Comparison of ENCODE assay signal across 8 cellular contexts in genomic region chr22:27919222-27919942, GRCh38. TPM values are rescaled to one million over a fixed set of nuclear protein-coding genes. Genes with fewer than 3 reads are reported as not detected.
DNase-seq lines count a peak whose midpoint lies in the region; ATAC-seq and TF ChIP-seq lines count a peak whose summit lies in the region.

TSS of gene PITPNB (minus strand) at chr22:27919256. CDS start at chr22:27919191, 65 bp downstream.

- peaks cover 13% of the 10 kb centered on the region for H3K36me3 ChIP-seq in SJSA1
- peaks cover 4% of the 10 kb centered on the region for H3K36me3 ChIP-seq in neural progenitor cell
- peaks cover 0 to 2% of the 10 kb centered on the region in 2 donors for H3K36me3 ChIP-seq in stomach smooth muscle (ENCODE audit: control insufficient read depth in 2 of 2, insufficient read depth in 2 of 2, low read length in 2 of 2)

- DNase-seq in GF-D8 (lab: John Stamatoyannopoulos, UW) (peak; percentile 95), HEK293T (ENCODE audit: extremely low spot score) (peak; percentile 100), MV-4-11 (lab: John Stamatoyannopoulos, UW) (peak; percentile 95), SJSA1 (ENCODE audit: low read depth in 1 of 2, low spot score in 2 of 2) (peak; percentile 98), foreskin keratinocyte (peak; percentile 88 to 93), neural progenitor cell (ENCODE audit: low spot score) (peak; percentile 100)
- peak; percentile 96 to 99 (median 98) for DNase-seq in activated naive CD4-positive, alpha-beta T cell (lab: John Stamatoyannopoulos, UW)

- ATAC-seq in foreskin keratinocyte, result peak; percentile 86

- H3K27me3 Mint-ChIP-seq in neural progenitor cell (ENCODE audit: insufficient read depth, low read depth), result peaks cover 6% of the 10 kb centered on the region

- peaks cover 39% of the 10 kb centered on the region for H3K4me1 Mint-ChIP-seq in neural progenitor cell

- H3K4me2 ChIP-seq in neural progenitor cell, result peak within 1 kb of the TSS; percentile 99

- H3K36me3 Mint-ChIP-seq in neural progenitor cell, result peaks cover 21% of the 10 kb centered on the region

- H3F3A ChIP-seq in neural progenitor cell (ENCODE audit: low read depth), result peaks cover 19% of the 10 kb centered on the region

- peak within 1 kb of the TSS; percentile 71 for H3K4me3 ChIP-seq in SJSA1
- peak within 1 kb of the TSS; percentile 81 for H3K4me3 ChIP-seq in neural progenitor cell
- peak within 1 kb of the TSS; percentile 89 to 93 for H3K4me3 ChIP-seq in stomach smooth muscle (ENCODE audit: low read length in 2 of 2)

- peak within 1 kb of the TSS; percentile 74 for H2AFZ ChIP-seq in neural progenitor cell (replicated peaks)

- no peaks in the 10 kb centered on the region for H3K9me3 ChIP-seq in SJSA1 (replicated peaks)
- no peaks in the 10 kb centered on the region for H3K9me3 ChIP-seq in neural progenitor cell (ENCODE audit: low read depth)
- H3K9me3 ChIP-seq in stomach smooth muscle (ENCODE audit: control insufficient read depth in 2 of 2, low read length in 2 of 2), result no peaks in the 10 kb centered on the region

- peak within 1 kb of the TSS; percentile 97 for H3K4me3 Mint-ChIP-seq in neural progenitor cell

- H3K9ac ChIP-seq in neural progenitor cell, result peak within 1 kb of the TSS; percentile 54
- peak within 1 kb of the TSS; percentile 93 to 95 for H3K9ac ChIP-seq in stomach smooth muscle (ENCODE audit: low read length in 2 of 2)

- H3K27me3 ChIP-seq in SJSA1 (replicated peaks) (no peaks in the 10 kb centered on the region), foreskin keratinocyte (no peaks in the 10 kb centered on the region), neural progenitor cell (no peaks in the 10 kb centered on the region), stomach smooth muscle (ENCODE audit: control insufficient read depth in 1 of 2, insufficient read depth in 2 of 2, low read length in 2 of 2) (no peaks in the 10 kb centered on the region)

- CTCF ChIA-PET in HEK293T (lab: Yijun Ruan, JAX), result interaction anchor here (0.6 to 1.7 kb wide), 4 partner anchors 33 to 955 kb away, joined by 3 to 5 read pairs (median 3); no protein-coding TSS in a partner anchor

- POLR2A ChIA-PET in HEK293T (lab: Yijun Ruan, JAX), result interaction anchor here (0.6 to 2.7 kb wide), 25 partner anchors 8 to 124 kb away, joined by 3 to 38 read pairs (median 4); no protein-coding TSS in a partner anchor

- peak within 1 kb of the TSS; percentile 89 for H3K27ac Mint-ChIP-seq in neural progenitor cell

- H3K9me3 Mint-ChIP-seq in neural progenitor cell, result no peaks in the 10 kb centered on the region

- H3K27ac ChIP-seq in SJSA1, result peak within 1 kb of the TSS; percentile 86
- H3K27ac ChIP-seq in foreskin keratinocyte, result peak within 1 kb of the TSS; percentile 74
- peak within 1 kb of the TSS; percentile 80 for H3K27ac ChIP-seq in neural progenitor cell
- H3K27ac ChIP-seq in stomach smooth muscle (ENCODE audit: low read length), result peak within 1 kb of the TSS; percentile 96

- H4K20me1 ChIP-seq in neural progenitor cell (ENCODE audit: low read depth), result peaks cover 45% of the 10 kb centered on the region

- H3K4me1 ChIP-seq in SJSA1 (replicated peaks) (peaks cover 32% of the 10 kb centered on the region), foreskin keratinocyte (peaks cover 40% of the 10 kb centered on the region), neural progenitor cell (peaks cover 26% of the 10 kb centered on the region), stomach smooth muscle (ENCODE audit: control insufficient read depth, insufficient read depth, low read length) (peaks cover 14% of the 10 kb centered on the region)

- TF ChIP-seq CTCF in foreskin keratinocyte (conservative IDR thresholded peaks at IDR 0.05) (no peak), neural progenitor cell (IDR thresholded peaks at IDR 0.05) (no peak)

- peaks cover 92% of the 10 kb centered on the region for H3K79me2 ChIP-seq in neural progenitor cell (ENCODE audit: low read depth)

TF ChIP-seq in HEK293T, 16 proteins besides CTCF, POLR2A, EP300 and RAD21:
- peak; percentile 78 for TF ChIP-seq L3MBTL2 (conservative IDR thresholded peaks at IDR 0.05)
- peak; percentile 67; the same call in 1 of the 2 replicates for TF ChIP-seq FOXM1 (IDR thresholded peaks at IDR 0.05; ENCODE audit: borderline replicate concordance)
- no peak for TF ChIP-seq SP1 (IDR thresholded peaks at IDR 0.05)
- TF ChIP-seq HDGF (IDR thresholded peaks at IDR 0.05; ENCODE audit: borderline replicate concordance), result no peak

RNA-seq across cellular contexts. Expression of gene PITPNB, which starts in this region (rescaled TPM):
- 24.0 and 28.3 TPM in 2 replicates for total RNA-seq in SJSA1 (2014; rRNA removed; shearing (Covaris generic))
- 68.8 and 71.9 TPM in 2 replicates for total RNA-seq in foreskin keratinocyte
- 41.0 and 47.3 TPM in 2 replicates for polyA plus RNA-seq in foreskin keratinocyte
- 17.2 and 32.5 TPM in 2 replicates for total RNA-seq in neural progenitor cell (ENCODE audit: low replicate concordance)

Comparison
In these comparisons a context has a peak if more than half of its experiments do, and no peak if none do; other contexts are left out.
1. Peak in every context shown above with its lines: DNase-seq, ATAC-seq, H3K4me3 ChIP-seq and H3K27ac ChIP-seq.